Comparison of ENCODE assay signal across 2 cellular contexts in the genomic region with DNA sequence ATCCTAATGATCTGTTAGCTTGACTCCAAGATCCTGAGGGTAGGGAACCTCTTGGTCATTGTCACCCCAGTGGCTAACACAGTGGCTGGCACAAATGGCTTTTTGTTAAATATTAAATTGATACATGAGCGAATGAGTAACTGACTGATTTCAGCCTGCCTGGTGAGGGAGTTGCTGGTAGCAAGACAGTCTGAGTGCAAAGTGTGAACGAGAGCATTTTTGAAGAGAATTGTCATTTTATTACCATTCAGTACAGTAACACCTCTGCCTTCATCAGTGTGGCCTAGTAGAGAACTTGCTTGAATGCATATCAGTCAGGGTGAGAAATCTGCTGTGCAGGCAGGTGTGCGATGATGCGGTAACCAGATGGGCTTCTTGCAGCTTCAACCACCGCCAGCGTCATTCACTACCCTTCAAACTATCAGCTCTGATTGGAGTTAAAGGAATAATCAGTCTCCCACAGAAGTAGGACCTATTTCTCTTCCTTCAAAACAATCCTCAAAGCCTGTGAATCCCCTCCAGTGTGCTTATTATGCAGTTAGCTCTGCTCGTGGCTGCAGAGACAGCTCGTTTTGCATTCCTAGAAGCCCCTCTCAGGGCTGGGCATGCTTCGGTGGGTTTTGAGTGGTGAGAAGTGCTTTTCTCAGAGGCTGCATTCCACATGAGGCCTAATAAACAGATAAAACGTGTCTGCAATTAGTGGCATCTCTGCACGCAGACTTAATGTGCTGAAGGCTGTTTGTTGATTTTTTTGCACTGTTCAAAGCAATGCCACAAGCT.
A peak's percentile ranks its signal among the peaks of the same experiment; 100 is the strongest.
TF ChIP-seq lines count a peak whose summit lies in the region.

No MANE protein-coding gene starts in this region.

TF ChIP-seq in GM12878, 131 proteins besides CTCF, POLR2A, EP300 and RAD21 (continues in another document):
- TF ChIP-seq JUND (IDR thresholded peaks at IDR 0.05; ENCODE audit: low read depth, low read length) (no peak), SMAD1 (IDR thresholded peaks at IDR 0.05; ENCODE audit: low read depth, partially characterized antibody) (no peak), HDAC2 (IDR thresholded peaks at IDR 0.05) (no peak), ETV6 (conservative IDR thresholded peaks at IDR 0.05 in 1 of 2, IDR thresholded peaks at IDR 0.05 in 1 of 2; ENCODE audit: borderline replicate concordance in 1 of 2, low read depth in 1 of 2) (no peak), NRF1 (conservative IDR thresholded peaks at IDR 0.05; ENCODE audit: low read depth, low read length) (no peak), NR2C1 (IDR thresholded peaks at IDR 0.05) (no peak), CHD2 (IDR thresholded peaks at IDR 0.05; ENCODE audit: borderline replicate concordance, low read depth, low read length) (no peak), JUNB (IDR thresholded peaks at IDR 0.05) (no peak)
- TF ChIP-seq, protein P1, sequence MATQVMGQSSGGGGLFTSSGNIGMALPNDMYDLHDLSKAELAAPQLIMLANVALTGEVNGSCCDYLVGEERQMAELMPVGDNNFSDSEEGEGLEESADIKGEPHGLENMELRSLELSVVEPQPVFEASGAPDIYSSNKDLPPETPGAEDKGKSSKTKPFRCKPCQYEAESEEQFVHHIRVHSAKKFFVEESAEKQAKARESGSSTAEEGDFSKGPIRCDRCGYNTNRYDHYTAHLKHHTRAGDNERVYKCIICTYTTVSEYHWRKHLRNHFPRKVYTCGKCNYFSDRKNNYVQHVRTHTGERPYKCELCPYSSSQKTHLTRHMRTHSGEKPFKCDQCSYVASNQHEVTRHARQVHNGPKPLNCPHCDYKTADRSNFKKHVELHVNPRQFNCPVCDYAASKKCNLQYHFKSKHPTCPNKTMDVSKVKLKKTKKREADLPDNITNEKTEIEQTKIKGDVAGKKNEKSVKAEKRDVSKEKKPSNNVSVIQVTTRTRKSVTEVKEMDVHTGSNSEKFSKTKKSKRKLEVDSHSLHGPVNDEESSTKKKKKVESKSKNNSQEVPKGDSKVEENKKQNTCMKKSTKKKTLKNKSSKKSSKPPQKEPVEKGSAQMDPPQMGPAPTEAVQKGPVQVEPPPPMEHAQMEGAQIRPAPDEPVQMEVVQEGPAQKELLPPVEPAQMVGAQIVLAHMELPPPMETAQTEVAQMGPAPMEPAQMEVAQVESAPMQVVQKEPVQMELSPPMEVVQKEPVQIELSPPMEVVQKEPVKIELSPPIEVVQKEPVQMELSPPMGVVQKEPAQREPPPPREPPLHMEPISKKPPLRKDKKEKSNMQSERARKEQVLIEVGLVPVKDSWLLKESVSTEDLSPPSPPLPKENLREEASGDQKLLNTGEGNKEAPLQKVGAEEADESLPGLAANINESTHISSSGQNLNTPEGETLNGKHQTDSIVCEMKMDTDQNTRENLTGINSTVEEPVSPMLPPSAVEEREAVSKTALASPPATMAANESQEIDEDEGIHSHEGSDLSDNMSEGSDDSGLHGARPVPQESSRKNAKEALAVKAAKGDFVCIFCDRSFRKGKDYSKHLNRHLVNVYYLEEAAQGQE (IDR thresholded peaks at IDR 0.05; ENCODE audit: low read depth, low read length): no peak
- TF ChIP-seq, protein P2, sequence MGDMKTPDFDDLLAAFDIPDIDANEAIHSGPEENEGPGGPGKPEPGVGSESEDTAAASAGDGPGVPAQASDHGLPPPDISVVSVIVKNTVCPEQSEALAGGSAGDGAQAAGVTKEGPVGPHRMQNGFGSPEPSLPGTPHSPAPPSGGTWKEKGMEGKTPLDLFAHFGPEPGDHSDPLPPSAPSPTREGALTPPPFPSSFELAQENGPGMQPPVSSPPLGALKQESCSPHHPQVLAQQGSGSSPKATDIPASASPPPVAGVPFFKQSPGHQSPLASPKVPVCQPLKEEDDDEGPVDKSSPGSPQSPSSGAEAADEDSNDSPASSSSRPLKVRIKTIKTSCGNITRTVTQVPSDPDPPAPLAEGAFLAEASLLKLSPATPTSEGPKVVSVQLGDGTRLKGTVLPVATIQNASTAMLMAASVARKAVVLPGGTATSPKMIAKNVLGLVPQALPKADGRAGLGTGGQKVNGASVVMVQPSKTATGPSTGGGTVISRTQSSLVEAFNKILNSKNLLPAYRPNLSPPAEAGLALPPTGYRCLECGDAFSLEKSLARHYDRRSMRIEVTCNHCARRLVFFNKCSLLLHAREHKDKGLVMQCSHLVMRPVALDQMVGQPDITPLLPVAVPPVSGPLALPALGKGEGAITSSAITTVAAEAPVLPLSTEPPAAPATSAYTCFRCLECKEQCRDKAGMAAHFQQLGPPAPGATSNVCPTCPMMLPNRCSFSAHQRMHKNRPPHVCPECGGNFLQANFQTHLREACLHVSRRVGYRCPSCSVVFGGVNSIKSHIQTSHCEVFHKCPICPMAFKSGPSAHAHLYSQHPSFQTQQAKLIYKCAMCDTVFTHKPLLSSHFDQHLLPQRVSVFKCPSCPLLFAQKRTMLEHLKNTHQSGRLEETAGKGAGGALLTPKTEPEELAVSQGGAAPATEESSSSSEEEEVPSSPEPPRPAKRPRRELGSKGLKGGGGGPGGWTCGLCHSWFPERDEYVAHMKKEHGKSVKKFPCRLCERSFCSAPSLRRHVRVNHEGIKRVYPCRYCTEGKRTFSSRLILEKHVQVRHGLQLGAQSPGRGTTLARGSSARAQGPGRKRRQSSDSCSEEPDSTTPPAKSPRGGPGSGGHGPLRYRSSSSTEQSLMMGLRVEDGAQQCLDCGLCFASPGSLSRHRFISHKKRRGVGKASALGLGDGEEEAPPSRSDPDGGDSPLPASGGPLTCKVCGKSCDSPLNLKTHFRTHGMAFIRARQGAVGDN (IDR thresholded peaks at IDR 0.05): no peak
- TF ChIP-seq, protein P3, sequence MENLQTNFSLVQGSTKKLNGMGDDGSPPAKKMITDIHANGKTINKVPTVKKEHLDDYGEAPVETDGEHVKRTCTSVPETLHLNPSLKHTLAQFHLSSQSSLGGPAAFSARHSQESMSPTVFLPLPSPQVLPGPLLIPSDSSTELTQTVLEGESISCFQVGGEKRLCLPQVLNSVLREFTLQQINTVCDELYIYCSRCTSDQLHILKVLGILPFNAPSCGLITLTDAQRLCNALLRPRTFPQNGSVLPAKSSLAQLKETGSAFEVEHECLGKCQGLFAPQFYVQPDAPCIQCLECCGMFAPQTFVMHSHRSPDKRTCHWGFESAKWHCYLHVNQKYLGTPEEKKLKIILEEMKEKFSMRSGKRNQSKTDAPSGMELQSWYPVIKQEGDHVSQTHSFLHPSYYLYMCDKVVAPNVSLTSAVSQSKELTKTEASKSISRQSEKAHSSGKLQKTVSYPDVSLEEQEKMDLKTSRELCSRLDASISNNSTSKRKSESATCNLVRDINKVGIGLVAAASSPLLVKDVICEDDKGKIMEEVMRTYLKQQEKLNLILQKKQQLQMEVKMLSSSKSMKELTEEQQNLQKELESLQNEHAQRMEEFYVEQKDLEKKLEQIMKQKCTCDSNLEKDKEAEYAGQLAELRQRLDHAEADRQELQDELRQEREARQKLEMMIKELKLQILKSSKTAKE (IDR thresholded peaks at IDR 0.05; ENCODE audit: low read depth, poor library complexity, severe bottlenecking): no peak
- TF ChIP-seq, protein P4, sequence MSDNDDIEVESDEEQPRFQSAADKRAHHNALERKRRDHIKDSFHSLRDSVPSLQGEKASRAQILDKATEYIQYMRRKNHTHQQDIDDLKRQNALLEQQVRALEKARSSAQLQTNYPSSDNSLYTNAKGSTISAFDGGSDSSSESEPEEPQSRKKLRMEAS (IDR thresholded peaks at IDR 0.05; ENCODE audit: low read depth, low read length): no peak

TF ChIP-seq in liver, 16 proteins besides CTCF, POLR2A, EP300 and RAD21:
- TF ChIP-seq FOXA2 (IDR thresholded peaks at IDR 0.05): peak; percentile 39
- no peak for TF ChIP-seq NR2F2 (IDR thresholded peaks at IDR 0.05)
- peak; percentile 40 for TF ChIP-seq YY1 (IDR thresholded peaks at IDR 0.05)
- peak in 1 of 2 donors; percentile 45 for TF ChIP-seq JUND (IDR thresholded peaks at IDR 0.05)
- TF ChIP-seq, protein P5, sequence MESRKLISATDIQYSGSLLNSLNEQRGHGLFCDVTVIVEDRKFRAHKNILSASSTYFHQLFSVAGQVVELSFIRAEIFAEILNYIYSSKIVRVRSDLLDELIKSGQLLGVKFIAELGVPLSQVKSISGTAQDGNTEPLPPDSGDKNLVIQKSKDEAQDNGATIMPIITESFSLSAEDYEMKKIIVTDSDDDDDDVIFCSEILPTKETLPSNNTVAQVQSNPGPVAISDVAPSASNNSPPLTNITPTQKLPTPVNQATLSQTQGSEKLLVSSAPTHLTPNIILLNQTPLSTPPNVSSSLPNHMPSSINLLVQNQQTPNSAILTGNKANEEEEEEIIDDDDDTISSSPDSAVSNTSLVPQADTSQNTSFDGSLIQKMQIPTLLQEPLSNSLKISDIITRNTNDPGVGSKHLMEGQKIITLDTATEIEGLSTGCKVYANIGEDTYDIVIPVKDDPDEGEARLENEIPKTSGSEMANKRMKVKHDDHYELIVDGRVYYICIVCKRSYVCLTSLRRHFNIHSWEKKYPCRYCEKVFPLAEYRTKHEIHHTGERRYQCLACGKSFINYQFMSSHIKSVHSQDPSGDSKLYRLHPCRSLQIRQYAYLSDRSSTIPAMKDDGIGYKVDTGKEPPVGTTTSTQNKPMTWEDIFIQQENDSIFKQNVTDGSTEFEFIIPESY (IDR thresholded peaks at IDR 0.05): no peak
- peak; percentile 72 for TF ChIP-seq SP1 (IDR thresholded peaks at IDR 0.05)
- TF ChIP-seq RXRA (IDR thresholded peaks at IDR 0.05): peak; percentile 90 to 98
- TF ChIP-seq HNF4A (conservative IDR thresholded peaks at IDR 0.05): peak; percentile 56 to 66
- TF ChIP-seq, protein P1 (IDR thresholded peaks at IDR 0.05): peak; percentile 58
- TF ChIP-seq GABPA (IDR thresholded peaks at IDR 0.05 in 1 of 2, conservative IDR thresholded peaks at IDR 0.05 in 1 of 2): no peak
